1 cellular context compared by ENCODE assay signal in genomic region chr3:133410191-133410892, GRCh38.
TF ChIP-seq lines count a peak whose summit lies in the region.

No MANE protein-coding gene starts in this region.

TF ChIP-seq in H1, 55 proteins besides CTCF, POLR2A, EP300 and RAD21 (continued from another document):
- TF ChIP-seq, protein P1, sequence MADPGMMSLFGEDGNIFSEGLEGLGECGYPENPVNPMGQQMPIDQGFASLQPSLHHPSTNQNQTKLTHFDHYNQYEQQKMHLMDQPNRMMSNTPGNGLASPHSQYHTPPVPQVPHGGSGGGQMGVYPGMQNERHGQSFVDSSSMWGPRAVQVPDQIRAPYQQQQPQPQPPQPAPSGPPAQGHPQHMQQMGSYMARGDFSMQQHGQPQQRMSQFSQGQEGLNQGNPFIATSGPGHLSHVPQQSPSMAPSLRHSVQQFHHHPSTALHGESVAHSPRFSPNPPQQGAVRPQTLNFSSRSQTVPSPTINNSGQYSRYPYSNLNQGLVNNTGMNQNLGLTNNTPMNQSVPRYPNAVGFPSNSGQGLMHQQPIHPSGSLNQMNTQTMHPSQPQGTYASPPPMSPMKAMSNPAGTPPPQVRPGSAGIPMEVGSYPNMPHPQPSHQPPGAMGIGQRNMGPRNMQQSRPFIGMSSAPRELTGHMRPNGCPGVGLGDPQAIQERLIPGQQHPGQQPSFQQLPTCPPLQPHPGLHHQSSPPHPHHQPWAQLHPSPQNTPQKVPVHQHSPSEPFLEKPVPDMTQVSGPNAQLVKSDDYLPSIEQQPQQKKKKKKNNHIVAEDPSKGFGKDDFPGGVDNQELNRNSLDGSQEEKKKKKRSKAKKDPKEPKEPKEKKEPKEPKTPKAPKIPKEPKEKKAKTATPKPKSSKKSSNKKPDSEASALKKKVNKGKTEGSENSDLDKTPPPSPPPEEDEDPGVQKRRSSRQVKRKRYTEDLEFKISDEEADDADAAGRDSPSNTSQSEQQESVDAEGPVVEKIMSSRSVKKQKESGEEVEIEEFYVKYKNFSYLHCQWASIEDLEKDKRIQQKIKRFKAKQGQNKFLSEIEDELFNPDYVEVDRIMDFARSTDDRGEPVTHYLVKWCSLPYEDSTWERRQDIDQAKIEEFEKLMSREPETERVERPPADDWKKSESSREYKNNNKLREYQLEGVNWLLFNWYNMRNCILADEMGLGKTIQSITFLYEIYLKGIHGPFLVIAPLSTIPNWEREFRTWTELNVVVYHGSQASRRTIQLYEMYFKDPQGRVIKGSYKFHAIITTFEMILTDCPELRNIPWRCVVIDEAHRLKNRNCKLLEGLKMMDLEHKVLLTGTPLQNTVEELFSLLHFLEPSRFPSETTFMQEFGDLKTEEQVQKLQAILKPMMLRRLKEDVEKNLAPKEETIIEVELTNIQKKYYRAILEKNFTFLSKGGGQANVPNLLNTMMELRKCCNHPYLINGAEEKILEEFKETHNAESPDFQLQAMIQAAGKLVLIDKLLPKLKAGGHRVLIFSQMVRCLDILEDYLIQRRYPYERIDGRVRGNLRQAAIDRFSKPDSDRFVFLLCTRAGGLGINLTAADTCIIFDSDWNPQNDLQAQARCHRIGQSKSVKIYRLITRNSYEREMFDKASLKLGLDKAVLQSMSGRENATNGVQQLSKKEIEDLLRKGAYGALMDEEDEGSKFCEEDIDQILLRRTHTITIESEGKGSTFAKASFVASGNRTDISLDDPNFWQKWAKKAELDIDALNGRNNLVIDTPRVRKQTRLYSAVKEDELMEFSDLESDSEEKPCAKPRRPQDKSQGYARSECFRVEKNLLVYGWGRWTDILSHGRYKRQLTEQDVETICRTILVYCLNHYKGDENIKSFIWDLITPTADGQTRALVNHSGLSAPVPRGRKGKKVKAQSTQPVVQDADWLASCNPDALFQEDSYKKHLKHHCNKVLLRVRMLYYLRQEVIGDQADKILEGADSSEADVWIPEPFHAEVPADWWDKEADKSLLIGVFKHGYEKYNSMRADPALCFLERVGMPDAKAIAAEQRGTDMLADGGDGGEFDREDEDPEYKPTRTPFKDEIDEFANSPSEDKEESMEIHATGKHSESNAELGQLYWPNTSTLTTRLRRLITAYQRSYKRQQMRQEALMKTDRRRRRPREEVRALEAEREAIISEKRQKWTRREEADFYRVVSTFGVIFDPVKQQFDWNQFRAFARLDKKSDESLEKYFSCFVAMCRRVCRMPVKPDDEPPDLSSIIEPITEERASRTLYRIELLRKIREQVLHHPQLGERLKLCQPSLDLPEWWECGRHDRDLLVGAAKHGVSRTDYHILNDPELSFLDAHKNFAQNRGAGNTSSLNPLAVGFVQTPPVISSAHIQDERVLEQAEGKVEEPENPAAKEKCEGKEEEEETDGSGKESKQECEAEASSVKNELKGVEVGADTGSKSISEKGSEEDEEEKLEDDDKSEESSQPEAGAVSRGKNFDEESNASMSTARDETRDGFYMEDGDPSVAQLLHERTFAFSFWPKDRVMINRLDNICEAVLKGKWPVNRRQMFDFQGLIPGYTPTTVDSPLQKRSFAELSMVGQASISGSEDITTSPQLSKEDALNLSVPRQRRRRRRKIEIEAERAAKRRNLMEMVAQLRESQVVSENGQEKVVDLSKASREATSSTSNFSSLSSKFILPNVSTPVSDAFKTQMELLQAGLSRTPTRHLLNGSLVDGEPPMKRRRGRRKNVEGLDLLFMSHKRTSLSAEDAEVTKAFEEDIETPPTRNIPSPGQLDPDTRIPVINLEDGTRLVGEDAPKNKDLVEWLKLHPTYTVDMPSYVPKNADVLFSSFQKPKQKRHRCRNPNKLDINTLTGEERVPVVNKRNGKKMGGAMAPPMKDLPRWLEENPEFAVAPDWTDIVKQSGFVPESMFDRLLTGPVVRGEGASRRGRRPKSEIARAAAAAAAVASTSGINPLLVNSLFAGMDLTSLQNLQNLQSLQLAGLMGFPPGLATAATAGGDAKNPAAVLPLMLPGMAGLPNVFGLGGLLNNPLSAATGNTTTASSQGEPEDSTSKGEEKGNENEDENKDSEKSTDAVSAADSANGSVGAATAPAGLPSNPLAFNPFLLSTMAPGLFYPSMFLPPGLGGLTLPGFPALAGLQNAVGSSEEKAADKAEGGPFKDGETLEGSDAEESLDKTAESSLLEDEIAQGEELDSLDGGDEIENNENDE (IDR thresholded peaks at IDR 0.05; ENCODE audit: insufficient replicate concordance, low read length) = no peak
- TF ChIP-seq CEBPB (IDR thresholded peaks at IDR 0.05; ENCODE audit: low read depth, low read length) (no peak), ATF3 (IDR thresholded peaks at IDR 0.05; ENCODE audit: insufficient read depth, low read depth, low read length) (no peak), NANOG (IDR thresholded peaks at IDR 0.05; ENCODE audit: insufficient read depth, low read depth, low read length, poor library complexity, severe bottlenecking) (no peak)
